ENCODE assay signal across 11 cellular contexts in genomic region chr12:53659609-53660008, GRCh38. TPM values are rescaled to one million over a fixed set of nuclear protein-coding genes. Genes with fewer than 3 reads are reported as not detected.
DNase-seq lines count a peak whose midpoint lies in the region; ATAC-seq, FAIRE-seq and TF ChIP-seq lines count a peak whose summit lies in the region.
"Had no signal": no experiment of that assay in that cellular context is flagged by ENCODE, and none has a peak within 500 bp of the region (broad histone marks: within the 10 kb centered on the region; RNA-seq: fewer than 3 reads in every experiment).

No MANE protein-coding gene starts in this region.

- peaks cover 15% of the 10 kb centered on the region for H3K36me3 Mint-ChIP-seq in HFFc6 (ENCODE audit: low read depth)
- peaks cover 47% of the 10 kb centered on the region for H3K36me3 Mint-ChIP-seq in stimulated activated effector memory CD8-positive, alpha-beta T cell treated with anti-CD3 and anti-CD28 coated beads, Interleukin-12 subunit alpha, Interleukin-12 subunit beta, amount 100 ng/mL, for 72 hours

- no peaks in the 10 kb centered on the region for H3K9me3 ChIP-seq in GM12878 (replicated peaks; ENCODE audit: control insufficient read depth, insufficient read depth, low read length)
- no peaks in the 10 kb centered on the region for H3K9me3 ChIP-seq in kidney (ENCODE audit: control insufficient read depth in 1 of 2, low read length in 2 of 2)

- CTCF ChIA-PET in GM12878 (lab: Yijun Ruan, JAX): interaction anchor here (0.7 to 2.3 kb wide), 4 partner anchors 15 to 116 kb away, joined by 3 to 12 read pairs (median 4); no protein-coding TSS in a partner anchor

- H3K27ac ChIP-seq in GM12878 (ENCODE audit: control insufficient read depth, insufficient read depth) (no peak overlapping the region; the same call in 1 of the 2 replicates), kidney (ENCODE audit: low read depth in 2 of 2, low read length in 2 of 2) (peak overlapping the region; percentile 30 to 69)

- intact Hi-C loops in GM12878 (cut with micrococcal nuclease; ENCODE audit: unreplicated experiment) (no loop called here), kidney (cut with DNase I) (no loop called here)

- SMC1A ChIA-PET in GM12878 (lab: Charles Lee; ENCODE audit: uncharacterized antibody, unreplicated experiment): interaction anchor here (0.9 to 1.5 kb wide), 5 partner anchors 8 to 17 kb away, joined by 3 to 13 read pairs (median 3); partner anchors contain the start of gene ATP5MC2

- no peak overlapping the region for H2AFZ ChIP-seq in GM12878 (ENCODE audit: control insufficient read depth, low read depth, low read length)

- H3K4me2 ChIP-seq in GM12878 (ENCODE audit: control insufficient read depth, insufficient read depth): no peak overlapping the region

- no peak for TF ChIP-seq EP300 in GM12878 (IDR thresholded peaks at IDR 0.05; ENCODE audit: borderline replicate concordance in 1 of 2, control insufficient read depth in 1 of 2, low read depth in 2 of 2, low read length in 2 of 2)

- no peak for TF ChIP-seq RAD21 in GM12878 (IDR thresholded peaks at IDR 0.05; ENCODE audit: insufficient read depth, low read depth, low read length)

- H3K36me3 ChIP-seq in GM12878 (ENCODE audit: control insufficient read depth in 2 of 2, insufficient read depth in 2 of 2, low read length in 1 of 2) (peaks cover 1 to 3% of the 10 kb centered on the region in 2 experiments; a peak in 2 of 4 replicates), kidney (ENCODE audit: control insufficient read depth in 1 of 2, insufficient read depth in 2 of 2, low read length in 2 of 2) (peaks cover 5 to 6% of the 10 kb centered on the region in 2 donors)

- H3K27me3 Mint-ChIP-seq in HFFc6 (ENCODE audit: insufficient read depth): no peaks in the 10 kb centered on the region
- H3K27me3 Mint-ChIP-seq: memory B cell; stimulated activated memory B cell treated with anti-CD40 and anti-IgM and Interleukin-4, amounts not matched to agents 10 μg/mL and 1 μg/mL and 100 μg/mL, for 72 hours had no signal

- no peak for DNase-seq in HFFc6
- DNase-seq in GM12878 (ENCODE audit: low read depth, low spot score): peak; percentile 8
- DNase-seq in kidney: no peak
- DNase-seq in stimulated activated effector memory CD8-positive, alpha-beta T cell treated with anti-CD3 and anti-CD28 coated beads, Interleukin-12 subunit alpha, Interleukin-12 subunit beta, amount 100 ng/mL, for 72 hours (ENCODE audit: low spot score in 2 of 2): no peak
- no peak for DNase-seq in NCI-H748 treated with DMSO at 0.1 percent for 48 hours (lab: John Stamatoyannopoulos, UW)
- DNase-seq: activated naive CD4-positive, alpha-beta T cell treated with anti-CD3 and anti-CD28 coated beads, Interleukin-2, amount 50 U/mL, for 16 hours had no signal

- H3K4me1 ChIP-seq in GM12878 (ENCODE audit: control insufficient read depth, insufficient read depth, low read length): peaks cover 5% of the 10 kb centered on the region
- H3K4me1 ChIP-seq in kidney (ENCODE audit: control insufficient read depth in 1 of 2, insufficient read depth in 1 of 2, low read depth in 1 of 2, low read length in 2 of 2): peaks cover 17 to 20% of the 10 kb centered on the region in 2 donors

- H4K20me1 ChIP-seq in GM12878 (ENCODE audit: control insufficient read depth, insufficient read depth): no peaks in the 10 kb centered on the region

- H3K27me3 ChIP-seq in GM12878 (replicated peaks in 1 of 2; ENCODE audit: control insufficient read depth in 2 of 2, insufficient read depth in 2 of 2, low read length in 1 of 2): no peaks in the 10 kb centered on the region

- no TSS peak for BruUV-seq in GM12878 (replicated peaks; lab: Mats Ljungman, UMichigan)

- FAIRE-seq in GM12878 (lab: Jason Lieb, UNC) (no peak), kidney (lab: Jason Lieb, UNC) (no peak)

- no peak overlapping the region for H3K4me3 ChIP-seq in GM12878
- H3K4me3 ChIP-seq in kidney (ENCODE audit: low read length in 2 of 2): peak overlapping the region; percentile 7 to 23

- no peak overlapping the region for H3K4me3 Mint-ChIP-seq in HFFc6
- no peak overlapping the region for H3K4me3 Mint-ChIP-seq in stimulated activated effector memory CD8-positive, alpha-beta T cell treated with anti-CD3 and anti-CD28 coated beads, Interleukin-12 subunit alpha, Interleukin-12 subunit beta, amount 100 ng/mL, for 72 hours
- H3K4me3 Mint-ChIP-seq: memory B cell; stimulated activated memory B cell treated with anti-CD40 and anti-IgM and Interleukin-4, amounts not matched to agents 10 μg/mL and 1 μg/mL and 100 μg/mL, for 72 hours had no signal

- ATAC-seq in GM12878: peak; percentile 59
- ATAC-seq in stimulated activated effector memory CD8-positive, alpha-beta T cell treated with anti-CD3 and anti-CD28 coated beads, Interleukin-12 subunit alpha, Interleukin-12 subunit beta, amount 100 ng/mL, for 72 hours: no peak
- no peak for ATAC-seq in GM21515 (IDR thresholded peaks at IDR 0.05; ENCODE audit: unreplicated experiment)
- no peak for ATAC-seq in HG03045 (IDR thresholded peaks at IDR 0.05; ENCODE audit: unreplicated experiment)
- no peak for ATAC-seq in HG03039 (IDR thresholded peaks at IDR 0.05; ENCODE audit: unreplicated experiment)
- ATAC-seq: stimulated activated memory B cell treated with anti-CD40 and anti-IgM and Interleukin-4, amounts not matched to agents 10 μg/mL and 1 μg/mL and 100 μg/mL, for 72 hours had no signal

- peak overlapping the region; percentile 66 for H3K27ac Mint-ChIP-seq in HFFc6
- H3K27ac Mint-ChIP-seq in stimulated activated effector memory CD8-positive, alpha-beta T cell treated with anti-CD3 and anti-CD28 coated beads, Interleukin-12 subunit alpha, Interleukin-12 subunit beta, amount 100 ng/mL, for 72 hours: peak overlapping the region; percentile 41
- H3K27ac Mint-ChIP-seq: memory B cell; stimulated activated memory B cell treated with anti-CD40 and anti-IgM and Interleukin-4, amounts not matched to agents 10 μg/mL and 1 μg/mL and 100 μg/mL, for 72 hours had no signal

- POLR2A ChIA-PET in GM12878 (lab: Charles Lee): interaction anchor here (0.5 kb wide), 1 partner anchor 11 kb away, joined by 4 read pairs; no protein-coding TSS in a partner anchor

- 97% methylated on average over 2 of the region's 2 CpGs for WGBS in GM12878 (ENCODE audit: insufficient coverage, insufficient replicate concordance, low lambda C conversion rate, missing lambda C conversion rate)

- H3K9ac ChIP-seq in GM12878 (ENCODE audit: control insufficient read depth, insufficient read depth, low read length): no peak overlapping the region
- H3K9ac ChIP-seq in kidney (ENCODE audit: low read length in 2 of 2): no peak overlapping the region

- peaks cover 18% of the 10 kb centered on the region for H3K4me1 Mint-ChIP-seq in HFFc6 (ENCODE audit: low read depth)
- peaks cover 4% of the 10 kb centered on the region for H3K4me1 Mint-ChIP-seq in stimulated activated effector memory CD8-positive, alpha-beta T cell treated with anti-CD3 and anti-CD28 coated beads, Interleukin-12 subunit alpha, Interleukin-12 subunit beta, amount 100 ng/mL, for 72 hours
- H3K4me1 Mint-ChIP-seq: memory B cell; stimulated activated memory B cell treated with anti-CD40 and anti-IgM and Interleukin-4, amounts not matched to agents 10 μg/mL and 1 μg/mL and 100 μg/mL, for 72 hours had no signal

- in situ Hi-C loops in GM12878 (cut with MboI): no loop called here

- no peak for TF ChIP-seq POLR2A in GM12878 (IDR thresholded peaks at IDR 0.05; ENCODE audit: low read depth, low read length)

- no peaks in the 10 kb centered on the region for H3K79me2 ChIP-seq in GM12878 (ENCODE audit: control insufficient read depth, insufficient read depth, low read length)

- no peaks in the 10 kb centered on the region for H3K9me3 Mint-ChIP-seq in HFFc6
- no peaks in the 10 kb centered on the region for H3K9me3 Mint-ChIP-seq in stimulated activated effector memory CD8-positive, alpha-beta T cell treated with anti-CD3 and anti-CD28 coated beads, Interleukin-12 subunit alpha, Interleukin-12 subunit beta, amount 100 ng/mL, for 72 hours
- H3K9me3 Mint-ChIP-seq: memory B cell; stimulated activated memory B cell treated with anti-CD40 and anti-IgM and Interleukin-4, amounts not matched to agents 10 μg/mL and 1 μg/mL and 100 μg/mL, for 72 hours had no signal

- TF ChIP-seq CTCF in HFFc6 (IDR thresholded peaks at IDR 0.05) (no peak), GM12878 (IDR thresholded peaks at IDR 0.05 in 2 of 3, conservative IDR thresholded peaks at IDR 0.05 in 1 of 3; ENCODE audit: control insufficient read depth in 2 of 3, extremely low read depth in 1 of 3, insufficient read depth in 1 of 3, low read depth in 3 of 3, low read length in 3 of 3) (no peak), kidney (IDR thresholded peaks at IDR 0.05; ENCODE audit: borderline replicate concordance, extremely low read depth, insufficient read depth) (no peak)

- RAD21 ChIA-PET in GM12878 (lab: Charles Lee; ENCODE audit: unreplicated experiment): interaction anchor here (1.3 to 2.0 kb wide), 2 partner anchors 15 to 116 kb away, joined by 4 to 8 read pairs; no protein-coding TSS in a partner anchor

RNA-seq across cellular contexts. Expression of gene ATP5MC2, which starts 16.3 kb away (rescaled TPM):
- 100 to 1,000 TPM; 257 to 366 (median 308) TPM for total RNA-seq in HFFc6 (2021; fragmentation: NEBNext Ultra II Directional; extraction: Animal tissue kit (Norgen Biotek cat#: 25700))
- total RNA-seq in GM12878 (2013; cell fraction: nucleolus; rRNA removed): 78.9 and 95.7 TPM in 2 replicates
- total RNA-seq in GM12878 (2014; rRNA removed) (401 and 458 TPM in 2 replicates), GM12878 (2014; rRNA removed; fragmentation: Illumina TruSeq; extraction: Trizol) (403 and 422 TPM in 2 replicates), GM12878 (2021) (380 and 418 TPM in 2 replicates), kidney (271 TPM)
- 407 TPM for polyA plus RNA-seq in GM12878 (2011; ENCODE audit: low read depth)
- polyA plus RNA-seq in GM12878 (2011; rRNA removed) (202 and 379 TPM in 2 replicates), GM12878 (2014; fragmentation: Illumina TruSeq; extraction: Trizol) (642 and 648 TPM in 2 replicates), GM12878 (2014; fragmentation: Nextera tagmentation; extraction: Ambion mirVana) (1,000 to 10,000 TPM in 1 of 2 experiments, 100 to 1,000 TPM in 1; 972 to 1,090 TPM), GM12878 (2014; rRNA removed) (470 and 606 TPM in 2 replicates), GM12878 (2016; fragmentation: Nextera tagmentation; extraction: Ambion mirVana) (100 to 1,000 TPM; 581 to 601 TPM), kidney (ENCODE audit: insufficient read depth, low read depth, low replicate concordance) (939 TPM)
- 736 and 802 TPM in 2 replicates for polyA plus RNA-seq in GM12878 (2011; cell fraction: cytosol; rRNA removed)
- 242 and 380 TPM in 2 replicates for polyA plus RNA-seq in GM12878 (2011; cell fraction: nucleus; rRNA removed)
- polyA plus RNA-seq in GM12878 (2012): 675 and 683 TPM in 2 replicates
- polyA minus RNA-seq in GM12878 (2011; rRNA and poly(A)+ RNA removed): 847 and 1,381 TPM in 2 replicates
- polyA minus RNA-seq in GM12878 (2011; cell fraction: cytosol; rRNA and poly(A)+ RNA removed): 248 and 263 TPM in 2 replicates
- polyA minus RNA-seq in GM12878 (2011; cell fraction: nucleus; rRNA and poly(A)+ RNA removed): 163 and 192 TPM in 2 replicates

RNA-seq across cellular contexts. Expression of gene ATF7, which starts 33.4 kb away (rescaled TPM):
- 10 to 100 TPM; 23.6 to 32.1 (median 29.8) TPM for total RNA-seq in HFFc6 (2021; fragmentation: NEBNext Ultra II Directional; extraction: Animal tissue kit (Norgen Biotek cat#: 25700))
- total RNA-seq in GM12878 (2013; cell fraction: nucleolus; rRNA removed): 31.6 and 46.1 TPM in 2 replicates
- total RNA-seq in GM12878 (2014; rRNA removed) (9.1 and 11.4 TPM in 2 replicates), GM12878 (2014; rRNA removed; fragmentation: Illumina TruSeq; extraction: Trizol) (14.6 and 16.1 TPM in 2 replicates), GM12878 (2021) (21.5 and 23.6 TPM in 2 replicates), kidney (54.7 TPM)
- polyA plus RNA-seq in GM12878 (2011; ENCODE audit: low read depth): 9.6 TPM
- polyA plus RNA-seq in GM12878 (2011; rRNA removed) (14.5 and 16.4 TPM in 2 replicates), GM12878 (2014; fragmentation: Illumina TruSeq; extraction: Trizol) (21.9 and 26.4 TPM in 2 replicates), GM12878 (2014; fragmentation: Nextera tagmentation; extraction: Ambion mirVana) (10 to 100 TPM; 21.8 to 26.8 TPM), GM12878 (2014; rRNA removed) (14.1 and 17.2 TPM in 2 replicates), GM12878 (2016; fragmentation: Nextera tagmentation; extraction: Ambion mirVana) (10 to 100 TPM; 30.2 to 30.7 TPM), kidney (ENCODE audit: insufficient read depth, low read depth, low replicate concordance) (16.2 TPM)
- 10.3 and 12.2 TPM in 2 replicates for polyA plus RNA-seq in GM12878 (2011; cell fraction: cytosol; rRNA removed)
- polyA plus RNA-seq in GM12878 (2011; cell fraction: nucleus; rRNA removed): 19.5 and 20.5 TPM in 2 replicates
- 9.5 and 10.3 TPM in 2 replicates for polyA plus RNA-seq in GM12878 (2012)
- 18.9 and 19.0 TPM in 2 replicates for polyA minus RNA-seq in GM12878 (2011; rRNA and poly(A)+ RNA removed)
- polyA minus RNA-seq in GM12878 (2011; cell fraction: cytosol; rRNA and poly(A)+ RNA removed): 9.0 and 13.4 TPM in 2 replicates
- polyA minus RNA-seq in GM12878 (2011; cell fraction: nucleus; rRNA and poly(A)+ RNA removed): 9.3 and 17.1 TPM in 2 replicates
